8 cellular contexts compared by ENCODE assay signal in the genomic region with DNA sequence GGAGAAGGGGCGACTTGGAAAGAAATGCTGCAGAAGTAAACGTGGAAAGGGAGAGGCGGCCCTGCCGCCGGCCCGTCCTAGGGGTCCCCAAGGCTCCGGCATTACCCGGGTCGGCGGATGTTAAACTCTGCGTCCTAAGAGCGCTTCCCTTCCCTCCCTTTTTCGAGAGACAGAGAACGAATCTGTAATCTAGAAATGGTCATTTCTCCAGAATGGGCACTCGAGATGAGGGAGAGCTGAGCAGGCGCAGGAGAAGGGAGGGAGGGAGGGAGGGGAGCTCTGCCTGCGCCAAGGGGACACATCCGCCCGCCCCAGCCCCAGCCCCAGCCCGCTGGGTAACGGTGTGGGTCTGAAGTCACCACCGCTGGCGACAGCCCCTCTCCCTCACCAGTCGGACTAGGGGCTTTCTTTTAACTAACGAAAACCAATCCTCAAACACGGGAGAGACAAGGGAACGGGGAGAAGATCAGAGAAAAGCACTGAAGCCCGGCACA. TPM values are rescaled to one million over a fixed set of nuclear protein-coding genes. Genes with fewer than 3 reads are reported as not detected.
A peak's percentile ranks its signal among the peaks of the same experiment; 100 is the strongest.
DNase-seq lines count a peak whose midpoint lies in the region; ATAC-seq and TF ChIP-seq lines count a peak whose summit lies in the region.

No MANE protein-coding gene starts in this region.

- H3K4me1 ChIP-seq in BE2C (peaks cover 10% of the 10 kb centered on the region), ascending aorta (peaks cover 18 to 21% of the 10 kb centered on the region in 2 donors)

- intact Hi-C loops in ascending aorta (cut with DNase I) = loop anchor here (5.0 kb wide), 1 partner anchor 572 kb away; no protein-coding TSS in a partner anchor

- H3K27me3 Mint-ChIP-seq in immature natural killer cell (ENCODE audit: low read depth in 3 of 3) = peaks cover 15 to 26% (median 21%) of the 10 kb centered on the region in 3 donors
- no peaks in the 10 kb centered on the region for H3K27me3 Mint-ChIP-seq in stimulated activated memory B cell treated with anti-CD40 and anti-IgM and Interleukin-4, amounts not matched to agents 10 μg/mL and 1 μg/mL and 100 μg/mL, for 72 hours

- H3K27me3 ChIP-seq in BE2C (no peaks in the 10 kb centered on the region), ascending aorta (no peaks in the 10 kb centered on the region)

- TF ChIP-seq CTCF in BE2C (IDR thresholded peaks at IDR 0.05; ENCODE audit: low read depth, low read length) = no peak
- TF ChIP-seq CTCF in ascending aorta (IDR thresholded peaks at IDR 0.05) = no peak

- H3K4me3 Mint-ChIP-seq in immature natural killer cell = peak overlapping the region; percentile 82 to 100 (median 98)
- H3K4me3 Mint-ChIP-seq in stimulated activated memory B cell treated with anti-CD40 and anti-IgM and Interleukin-4, amounts not matched to agents 10 μg/mL and 1 μg/mL and 100 μg/mL, for 72 hours = peak overlapping the region; percentile 100

- peak overlapping the region; percentile 98 to 99 for H3K27ac ChIP-seq in ascending aorta

- H3K4me1 Mint-ChIP-seq in immature natural killer cell = peaks cover 62 to 71% of the 10 kb centered on the region in 2 donors
- peaks cover 66% of the 10 kb centered on the region for H3K4me1 Mint-ChIP-seq in stimulated activated memory B cell treated with anti-CD40 and anti-IgM and Interleukin-4, amounts not matched to agents 10 μg/mL and 1 μg/mL and 100 μg/mL, for 72 hours

- H3K36me3 ChIP-seq in BE2C (peaks cover 33% of the 10 kb centered on the region), ascending aorta (no peaks in the 10 kb centered on the region)

- H3K9me3 ChIP-seq in BE2C = no peaks in the 10 kb centered on the region
- H3K9me3 ChIP-seq in ascending aorta = no peaks in the 10 kb centered on the region

- in situ Hi-C loops in KBM-7 (cut with MboI; ENCODE audit: low pct_unique_long_range_greater_than_20kb, low sequenced_read_pairs) = no loop called here

- DNase-seq in BE2C (no peak), KBM-7 (peak; percentile 45), ascending aorta (ENCODE audit: low spot score in 2 of 2) (no peak), immature natural killer cell (no peak), NCI-H345 treated with DMSO at 0.1 percent for 48 hours (lab: John Stamatoyannopoulos, UW; ENCODE audit: unreplicated experiment) (no peak)
- no peak for DNase-seq in stimulated activated CD8-positive, alpha-beta memory T cell treated with anti-CD3 and anti-CD28 coated beads, Interleukin-4, amount 100 ng/mL, for 48 hours

- peaks cover 0 to 2% (median 0%) of the 10 kb centered on the region in 6 donors for H3K9me3 Mint-ChIP-seq in immature natural killer cell
- H3K9me3 Mint-ChIP-seq in stimulated activated memory B cell treated with anti-CD40 and anti-IgM and Interleukin-4, amounts not matched to agents 10 μg/mL and 1 μg/mL and 100 μg/mL, for 72 hours = no peaks in the 10 kb centered on the region

- H3K4me3 ChIP-seq in BE2C (ENCODE audit: low read depth, low read length) (peak overlapping the region; percentile 93), ascending aorta (peak overlapping the region; percentile 84 to 91)

- no peaks in the 10 kb centered on the region for H3K36me3 Mint-ChIP-seq in immature natural killer cell
- peaks cover 33% of the 10 kb centered on the region for H3K36me3 Mint-ChIP-seq in stimulated activated memory B cell treated with anti-CD40 and anti-IgM and Interleukin-4, amounts not matched to agents 10 μg/mL and 1 μg/mL and 100 μg/mL, for 72 hours

- peak overlapping the region; percentile 93 to 100 (median 98) for H3K27ac Mint-ChIP-seq in immature natural killer cell
- peak overlapping the region; percentile 99 for H3K27ac Mint-ChIP-seq in stimulated activated memory B cell treated with anti-CD40 and anti-IgM and Interleukin-4, amounts not matched to agents 10 μg/mL and 1 μg/mL and 100 μg/mL, for 72 hours

- no peak for ATAC-seq in stimulated activated memory B cell treated with anti-CD40 and anti-IgM and Interleukin-4, amounts not matched to agents 10 μg/mL and 1 μg/mL and 100 μg/mL, for 72 hours
- no peak for ATAC-seq in GM18861 (IDR thresholded peaks at IDR 0.05; ENCODE audit: unreplicated experiment)

RNA-seq across cellular contexts. Expression of gene HCFC1, which starts 1.7 kb away (rescaled TPM):
- 64.3 TPM for polyA plus RNA-seq in BE2C (2012; ENCODE audit: insufficient read depth, insufficient read length, low read depth)
- 91.4 TPM for total RNA-seq in ascending aorta
- 10 to 100 TPM in 1 of 3 donors, 1 to 10 TPM in 2; 1.0 to 14.6 (median 2.9) TPM for polyA plus RNA-seq in immature natural killer cell

RNA-seq across cellular contexts. Expression of gene TMEM187, which starts 2.6 kb away (rescaled TPM):
- 4.9 TPM for polyA plus RNA-seq in BE2C (2012; ENCODE audit: insufficient read depth, insufficient read length, low read depth)
- 4.4 TPM for total RNA-seq in ascending aorta
- polyA plus RNA-seq in immature natural killer cell = 10 to 100 TPM in 1 of 3 donors, 1 to 10 TPM in 2; 4.1 to 17.5 (median 5.2) TPM

RNA-seq across cellular contexts. Expression of gene RENBP, which starts 25.5 kb away (rescaled TPM):
- 163 TPM for polyA plus RNA-seq in BE2C (2012; ENCODE audit: insufficient read depth, insufficient read length, low read depth)
- 15.5 TPM for total RNA-seq in ascending aorta
- 1 to 10 TPM in 1 of 3 donors, under 1 TPM in 1, not detected in 1; 0.93 to 3.1 TPM for polyA plus RNA-seq in immature natural killer cell

RNA-seq across cellular contexts. Expression of gene NAA10, which starts 35.1 kb away (rescaled TPM):
- polyA plus RNA-seq in BE2C (2012; ENCODE audit: insufficient read depth, insufficient read length, low read depth) = 597 TPM
- total RNA-seq in ascending aorta = 155 TPM
- 100 to 1,000 TPM in 2 of 3 donors, 10 to 100 TPM in 1; 70.6 to 126 (median 104) TPM for polyA plus RNA-seq in immature natural killer cell

RNA-seq across cellular contexts. Expression of gene ARHGAP4, which starts 43.9 kb away (rescaled TPM):
- polyA plus RNA-seq in BE2C (2012; ENCODE audit: insufficient read depth, insufficient read length, low read depth) = 107 TPM
- total RNA-seq in ascending aorta = 94.3 TPM
- 100 to 1,000 TPM in 1 of 3 donors, 10 to 100 TPM in 2; 54.6 to 122 (median 75.7) TPM for polyA plus RNA-seq in immature natural killer cell
